ENCODE assay signal across 1 cellular context in the genomic region with DNA sequence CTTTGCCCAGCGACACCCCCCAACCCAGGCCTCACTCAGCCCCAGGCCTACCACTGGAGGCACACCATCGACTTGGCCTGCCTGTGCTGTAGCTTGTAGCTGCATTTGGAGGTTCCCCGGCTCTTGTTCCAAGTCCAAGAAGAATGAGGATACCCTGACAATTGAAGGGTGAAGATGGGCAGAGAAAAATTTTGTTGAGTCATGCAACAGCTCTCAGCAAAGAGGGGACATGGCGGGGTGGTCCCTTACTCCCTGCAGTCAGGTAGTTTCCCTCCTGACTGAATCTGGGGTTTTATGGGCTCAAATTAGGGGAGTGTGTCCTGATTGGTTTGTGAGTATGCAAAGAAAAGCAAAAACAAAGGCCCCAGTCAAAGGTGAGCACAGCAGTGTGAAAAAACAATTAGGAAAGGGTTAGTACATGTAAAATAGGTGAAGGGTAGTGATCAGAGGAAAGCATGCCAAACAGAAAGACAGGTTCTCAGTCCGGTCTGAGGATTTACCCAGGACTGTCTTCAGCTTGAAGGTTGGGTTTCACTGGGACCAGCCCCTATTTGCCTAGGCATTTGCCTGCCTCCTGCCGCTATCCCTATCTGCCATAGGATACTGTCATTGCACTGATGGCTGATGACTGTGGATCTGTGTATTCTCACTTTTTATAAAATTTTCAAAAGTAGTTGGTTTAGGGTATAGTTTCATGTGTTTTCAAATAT.
TF ChIP-seq lines count a peak whose summit lies in the region.

No MANE protein-coding gene starts in this region.

TF ChIP-seq in GM23338, 12 proteins besides CTCF, POLR2A, EP300 and RAD21 (continued from another document):
- TF ChIP-seq ZNF462 (CRISPR knock-in tag; IDR thresholded peaks at IDR 0.05) (no peak), POLR2AphosphoS5 (IDR thresholded peaks at IDR 0.05; ENCODE audit: low read depth) (no peak), ZNF114 (CRISPR knock-in tag; IDR thresholded peaks at IDR 0.05) (no peak), CREB1 (CRISPR knock-in tag; IDR thresholded peaks at IDR 0.05; ENCODE audit: low read depth) (no peak), NANOG (IDR thresholded peaks at IDR 0.05; ENCODE audit: borderline replicate concordance) (no peak)
